Comparison of ENCODE assay signal across 18 cellular contexts in the genomic region with DNA sequence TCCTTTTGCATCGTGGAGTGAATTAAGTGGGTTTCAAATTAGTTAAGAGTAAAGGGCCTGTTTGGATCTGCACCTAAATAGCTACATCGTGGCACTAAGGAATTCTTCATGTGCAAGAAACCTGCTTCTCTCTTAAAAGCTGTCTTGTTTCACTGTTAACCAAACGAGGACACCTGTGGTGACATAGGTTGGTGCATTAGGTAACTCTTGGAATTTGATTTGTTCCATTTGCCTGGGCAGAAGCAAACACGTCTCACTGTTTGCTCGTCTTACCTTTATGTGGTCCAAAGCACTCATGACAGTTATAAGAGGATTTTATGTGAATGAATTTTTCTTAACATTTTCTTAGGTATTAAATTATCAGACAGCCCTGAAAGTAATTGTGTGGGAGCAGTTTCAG.
DNase-seq lines count a peak whose midpoint lies in the region; ATAC-seq and TF ChIP-seq lines count a peak whose summit lies in the region.
"Had no signal": no experiment of that assay in that cellular context is flagged by ENCODE, and none has a peak within 500 bp of the region (broad histone marks: within the 10 kb centered on the region; RNA-seq: fewer than 3 reads in every experiment).

No MANE protein-coding gene starts in this region.

- POLR2A ChIA-PET in WTC11 (lab: Charles Lee), result interaction anchor here (1.6 kb wide), 1 partner anchor 12 kb away, joined by 5 read pairs; no protein-coding TSS in a partner anchor
- POLR2A ChIA-PET in T-cell (lab: Charles Lee), result interaction anchor here (0.6 to 1.5 kb wide), 5 partner anchors 10 to 36 kb away, joined by 3 to 8 read pairs (median 4); no protein-coding TSS in a partner anchor

- TF ChIP-seq CTCF in WTC11 (IDR thresholded peaks at IDR 0.05) (no peak), smooth muscle cell (IDR thresholded peaks at IDR 0.05; ENCODE audit: borderline replicate concordance, insufficient read depth, poor library complexity, severe bottlenecking) (no peak)

- peaks cover 100% of the 10 kb centered on the region for H4K20me1 ChIP-seq in smooth muscle cell (ENCODE audit: low read depth)

- ATAC-seq in WTC11 (peak; percentile 51), left lobe of liver (peak; percentile 96), T-cell (replicated peaks in 1 of 4) (no peak)
- ATAC-seq: stimulated activated memory B cell treated with anti-CD40 and anti-IgM and Interleukin-4, amounts not matched to agents 10 μg/mL and 1 μg/mL and 100 μg/mL, for 72 hours had no signal

- H3K4me1 ChIP-seq in smooth muscle cell (ENCODE audit: low read depth), result peaks cover 65% of the 10 kb centered on the region

- peaks cover 100% of the 10 kb centered on the region for H3K79me2 ChIP-seq in smooth muscle cell (ENCODE audit: low read depth)

- H3K4me3 Mint-ChIP-seq in WTC11 (no peak overlapping the region; the same call in 1 of the 2 replicates), T-cell (no peak overlapping the region)
- H3K4me3 Mint-ChIP-seq: stimulated activated memory B cell treated with anti-CD40 and anti-IgM and Interleukin-4, amounts not matched to agents 10 μg/mL and 1 μg/mL and 100 μg/mL, for 72 hours had no signal

- H2AFZ ChIP-seq in smooth muscle cell (ENCODE audit: low read depth), result no peak overlapping the region

- no peaks in the 10 kb centered on the region for H3K9me3 ChIP-seq in smooth muscle cell (replicated peaks; ENCODE audit: low read depth)
- H3K9me3 ChIP-seq: spleen, upper lobe of left lung had no signal

- H3K27ac Mint-ChIP-seq in WTC11, result no peak overlapping the region
- H3K27ac Mint-ChIP-seq in T-cell, result peak overlapping the region in 1 of 2 donors; percentile 52
- H3K27ac Mint-ChIP-seq: stimulated activated memory B cell treated with anti-CD40 and anti-IgM and Interleukin-4, amounts not matched to agents 10 μg/mL and 1 μg/mL and 100 μg/mL, for 72 hours had no signal

- 68% methylated on average over 5 of the region's 5 CpGs for WGBS in smooth muscle cell (ENCODE audit: low lambda C conversion rate)

- H3K9ac ChIP-seq in smooth muscle cell (ENCODE audit: low read depth), result no peak overlapping the region

- peak; percentile 33 for DNase-seq in NCI-H2171 treated with DMSO at 0.1 percent for 48 hours (lab: John Stamatoyannopoulos, UW)
- DNase-seq in NCI-H2171 (lab: John Stamatoyannopoulos, UW), result no peak
- no peak for DNase-seq in WTC11 (ENCODE audit: low spot score)
- DNase-seq in left lobe of liver (ENCODE audit: low spot score), result no peak
- DNase-seq in smooth muscle cell (lab: John Stamatoyannopoulos, UW; ENCODE audit: unreplicated experiment), result no peak
- no peak for DNase-seq in DMS114 treated with DMSO at 0.1 percent for 48 hours (lab: John Stamatoyannopoulos, UW; ENCODE audit: unreplicated experiment)
- DNase-seq in T-cell, result no peak
- DNase-seq in NCI-H2081 (lab: John Stamatoyannopoulos, UW), result no peak
- DNase-seq: activated gamma-delta T cell treated with Interleukin-2 at 50 U/mL for 16 hours, C1 segment of cervical spinal cord, cortex of kidney, DMS79 treated with DMSO at 0.1 percent for 48 hours, glutamatergic neuron, Right ventricle myocardium superior, spleen, upper lobe of left lung had no signal

- H3K9me3 Mint-ChIP-seq in WTC11 (no peaks in the 10 kb centered on the region), T-cell (no peaks in the 10 kb centered on the region)
- H3K9me3 Mint-ChIP-seq: stimulated activated memory B cell treated with anti-CD40 and anti-IgM and Interleukin-4, amounts not matched to agents 10 μg/mL and 1 μg/mL and 100 μg/mL, for 72 hours had no signal

- H3K27ac ChIP-seq in smooth muscle cell (ENCODE audit: low read depth), result peak overlapping the region; percentile 84
- H3K27ac ChIP-seq: 22Rv1, spleen had no signal

- H3K27me3 ChIP-seq in smooth muscle cell (ENCODE audit: low read depth), result no peaks in the 10 kb centered on the region
- H3K27me3 ChIP-seq: spleen, upper lobe of left lung had no signal

- CTCF ChIA-PET in WTC11 (lab: Charles Lee) (interaction anchor here (0.7 to 1.2 kb wide), 3 partner anchors 12 to 96 kb away, joined by 3 to 7 read pairs (median 3); no protein-coding TSS in a partner anchor), T-cell (lab: Charles Lee) (interaction anchor here in 1 of 2 donors (1.1 to 1.2 kb wide), 2 partner anchors 10 to 35 kb away, joined by 3 to 6 read pairs; no protein-coding TSS in a partner anchor)

- H3K36me3 ChIP-seq in smooth muscle cell (ENCODE audit: low read depth), result no peaks in the 10 kb centered on the region
- H3K36me3 ChIP-seq: upper lobe of left lung had no signal

- no peak overlapping the region for H3K4me2 ChIP-seq in smooth muscle cell

- H3K36me3 Mint-ChIP-seq in WTC11 (no peaks in the 10 kb centered on the region), T-cell (peaks cover 4% of the 10 kb centered on the region)

- H3F3A ChIP-seq in smooth muscle cell (ENCODE audit: low read depth), result peaks cover 17% of the 10 kb centered on the region

- H3K4me1 Mint-ChIP-seq in WTC11 (peaks cover 69% of the 10 kb centered on the region), T-cell (peaks cover 89 to 96% (median 95%) of the 10 kb centered on the region in 3 donors)

- H3K4me3 ChIP-seq in smooth muscle cell, result no peak overlapping the region
- H3K4me3 ChIP-seq: spleen, upper lobe of left lung had no signal

- H3K27me3 Mint-ChIP-seq in WTC11 (ENCODE audit: low read depth) (no peaks in the 10 kb centered on the region), T-cell (no peaks in the 10 kb centered on the region)
- H3K27me3 Mint-ChIP-seq: stimulated activated memory B cell treated with anti-CD40 and anti-IgM and Interleukin-4, amounts not matched to agents 10 μg/mL and 1 μg/mL and 100 μg/mL, for 72 hours had no signal

TF ChIP-seq in WTC11, 78 proteins besides CTCF, POLR2A, EP300 and RAD21:
- TF ChIP-seq JAZF1 (CRISPR knock-in tag; IDR thresholded peaks at IDR 0.05) (no peak), TEAD4 (CRISPR knock-in tag; IDR thresholded peaks at IDR 0.05) (no peak), ZNF121 (CRISPR knock-in tag; IDR thresholded peaks at IDR 0.05) (no peak), KAT7 (CRISPR knock-in tag; IDR thresholded peaks at IDR 0.05; ENCODE audit: borderline replicate concordance) (no peak)
- TF ChIP-seq, protein P1, sequence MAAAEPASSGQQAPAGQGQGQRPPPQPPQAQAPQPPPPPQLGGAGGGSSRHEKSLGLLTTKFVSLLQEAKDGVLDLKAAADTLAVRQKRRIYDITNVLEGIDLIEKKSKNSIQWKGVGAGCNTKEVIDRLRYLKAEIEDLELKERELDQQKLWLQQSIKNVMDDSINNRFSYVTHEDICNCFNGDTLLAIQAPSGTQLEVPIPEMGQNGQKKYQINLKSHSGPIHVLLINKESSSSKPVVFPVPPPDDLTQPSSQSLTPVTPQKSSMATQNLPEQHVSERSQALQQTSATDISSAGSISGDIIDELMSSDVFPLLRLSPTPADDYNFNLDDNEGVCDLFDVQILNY (CRISPR knock-in tag; IDR thresholded peaks at IDR 0.05), result no peak
- TF ChIP-seq, protein P2, sequence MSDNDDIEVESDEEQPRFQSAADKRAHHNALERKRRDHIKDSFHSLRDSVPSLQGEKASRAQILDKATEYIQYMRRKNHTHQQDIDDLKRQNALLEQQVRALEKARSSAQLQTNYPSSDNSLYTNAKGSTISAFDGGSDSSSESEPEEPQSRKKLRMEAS (CRISPR knock-in tag; IDR thresholded peaks at IDR 0.05), result no peak
- TF ChIP-seq, protein P3, sequence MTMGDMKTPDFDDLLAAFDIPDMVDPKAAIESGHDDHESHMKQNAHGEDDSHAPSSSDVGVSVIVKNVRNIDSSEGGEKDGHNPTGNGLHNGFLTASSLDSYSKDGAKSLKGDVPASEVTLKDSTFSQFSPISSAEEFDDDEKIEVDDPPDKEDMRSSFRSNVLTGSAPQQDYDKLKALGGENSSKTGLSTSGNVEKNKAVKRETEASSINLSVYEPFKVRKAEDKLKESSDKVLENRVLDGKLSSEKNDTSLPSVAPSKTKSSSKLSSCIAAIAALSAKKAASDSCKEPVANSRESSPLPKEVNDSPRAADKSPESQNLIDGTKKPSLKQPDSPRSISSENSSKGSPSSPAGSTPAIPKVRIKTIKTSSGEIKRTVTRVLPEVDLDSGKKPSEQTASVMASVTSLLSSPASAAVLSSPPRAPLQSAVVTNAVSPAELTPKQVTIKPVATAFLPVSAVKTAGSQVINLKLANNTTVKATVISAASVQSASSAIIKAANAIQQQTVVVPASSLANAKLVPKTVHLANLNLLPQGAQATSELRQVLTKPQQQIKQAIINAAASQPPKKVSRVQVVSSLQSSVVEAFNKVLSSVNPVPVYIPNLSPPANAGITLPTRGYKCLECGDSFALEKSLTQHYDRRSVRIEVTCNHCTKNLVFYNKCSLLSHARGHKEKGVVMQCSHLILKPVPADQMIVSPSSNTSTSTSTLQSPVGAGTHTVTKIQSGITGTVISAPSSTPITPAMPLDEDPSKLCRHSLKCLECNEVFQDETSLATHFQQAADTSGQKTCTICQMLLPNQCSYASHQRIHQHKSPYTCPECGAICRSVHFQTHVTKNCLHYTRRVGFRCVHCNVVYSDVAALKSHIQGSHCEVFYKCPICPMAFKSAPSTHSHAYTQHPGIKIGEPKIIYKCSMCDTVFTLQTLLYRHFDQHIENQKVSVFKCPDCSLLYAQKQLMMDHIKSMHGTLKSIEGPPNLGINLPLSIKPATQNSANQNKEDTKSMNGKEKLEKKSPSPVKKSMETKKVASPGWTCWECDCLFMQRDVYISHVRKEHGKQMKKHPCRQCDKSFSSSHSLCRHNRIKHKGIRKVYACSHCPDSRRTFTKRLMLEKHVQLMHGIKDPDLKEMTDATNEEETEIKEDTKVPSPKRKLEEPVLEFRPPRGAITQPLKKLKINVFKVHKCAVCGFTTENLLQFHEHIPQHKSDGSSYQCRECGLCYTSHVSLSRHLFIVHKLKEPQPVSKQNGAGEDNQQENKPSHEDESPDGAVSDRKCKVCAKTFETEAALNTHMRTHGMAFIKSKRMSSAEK (CRISPR knock-in tag; IDR thresholded peaks at IDR 0.05; ENCODE audit: borderline replicate concordance), result no peak

Comparison
In these comparisons a context has a peak if more than half of its experiments do, and no peak if none do; other contexts are left out.
1. ATAC-seq: peak in WTC11 (single experiment) and left lobe of liver (single experiment); none in T-cell (0 of 4).